ENCODE assay signal across 8 cellular contexts in genomic region chr2:27427863-27428212, GRCh38. TPM values are rescaled to one million over a fixed set of nuclear protein-coding genes. Genes with fewer than 3 reads are reported as not detected.
DNase-seq lines count a peak whose midpoint lies in the region; ATAC-seq and TF ChIP-seq lines count a peak whose summit lies in the region.

No MANE protein-coding gene starts in this region.

- H3K27me3 Mint-ChIP-seq in progenitor cell of endocrine pancreas: no peaks in the 10 kb centered on the region

- peaks cover 19% of the 10 kb centered on the region for H4K20me1 ChIP-seq in PC-3 (ENCODE audit: low read length)

- POLR2A ChIA-PET in PC-3 (lab: Charles Lee; ENCODE audit: unreplicated experiment): interaction anchor here (0.5 to 1.4 kb wide), 3 partner anchors 18 to 376 kb away, joined by 3 to 10 read pairs (median 5); partner anchors contain the start of genes AGBL5 and PPM1G

- H3K27ac Mint-ChIP-seq in progenitor cell of endocrine pancreas: peak overlapping the region; percentile 99

- no peak for ATAC-seq in PC-3
- ATAC-seq in GM18870 (IDR thresholded peaks at IDR 0.05; ENCODE audit: unreplicated experiment): no peak
- no peak for ATAC-seq in GM18868 (IDR thresholded peaks at IDR 0.05; ENCODE audit: unreplicated experiment)

- no peaks in the 10 kb centered on the region for H3K36me3 ChIP-seq in PC-3 (ENCODE audit: low read depth, low read length)

- intact Hi-C loops in PC-3 (cut with micrococcal nuclease): loop anchor here (1.0 kb wide), 2 partner anchors 19 to 254 kb away; partner anchors contain the start of gene PPM1G

- peak overlapping the region; percentile 90 for H3K4me2 ChIP-seq in PC-3 (ENCODE audit: low read length)

- peak; percentile 13 for DNase-seq in EH (ENCODE audit: low read depth)
- peak; percentile 6 for DNase-seq in PC-3
- DNase-seq in epithelial cell of proximal tubule (ENCODE audit: low read depth): no peak
- no peak for DNase-seq in progenitor cell of endocrine pancreas (ENCODE audit: low spot score, unreplicated experiment)
- no peak for DNase-seq in stimulated activated CD4-positive, alpha-beta T cell treated with anti-CD3 and anti-CD28 coated beads, Interleukin-1b, Interleukin-23, amount 100 ng/mL, for 48 hours
- DNase-seq in DMS153 treated with DMSO at 0.1 percent for 48 hours (lab: John Stamatoyannopoulos, UW; ENCODE audit: unreplicated experiment): no peak

- H3K4me1 ChIP-seq in PC-3 (ENCODE audit: insufficient read depth, low read length): peaks cover 19% of the 10 kb centered on the region

- peaks cover 22% of the 10 kb centered on the region for H3K4me1 Mint-ChIP-seq in progenitor cell of endocrine pancreas (ENCODE audit: low read depth)

- H3K79me2 ChIP-seq in PC-3 (ENCODE audit: low read length): peaks cover 39% of the 10 kb centered on the region

- H3K9me3 Mint-ChIP-seq in progenitor cell of endocrine pancreas (ENCODE audit: low read depth): no peaks in the 10 kb centered on the region

- H3K9ac ChIP-seq in PC-3 (ENCODE audit: low read length): peak overlapping the region; percentile 78

- peak overlapping the region; percentile 85 for H3K4me3 ChIP-seq in PC-3 (ENCODE audit: low read length)
- H3K4me3 ChIP-seq in epithelial cell of proximal tubule (ENCODE audit: low read depth, low read length): peak overlapping the region; percentile 95

- H3K27me3 ChIP-seq in PC-3 (ENCODE audit: low read length): no peaks in the 10 kb centered on the region

- H3K4me3 Mint-ChIP-seq in progenitor cell of endocrine pancreas (ENCODE audit: low read depth): peak overlapping the region; percentile 95

- no peaks in the 10 kb centered on the region for H3K9me2 ChIP-seq in PC-3 (replicated peaks; ENCODE audit: low read length)

- H3F3A ChIP-seq in PC-3 (ENCODE audit: low read length, unreplicated experiment): no peaks in the 10 kb centered on the region

- peak overlapping the region; percentile 90 for H2AFZ ChIP-seq in PC-3 (ENCODE audit: low read length)

- TSS peak; percentile 88 for BruUV-seq in PC-3 (replicated peaks; lab: Mats Ljungman, UMichigan)

- peak overlapping the region; percentile 33; the same call in 1 of the 2 replicates for H3K27ac ChIP-seq in PC-3 (ENCODE audit: low read length)

- CTCF ChIA-PET in PC-3 (lab: Charles Lee): no interaction called here

- TF ChIP-seq CTCF in PC-3 (conservative IDR thresholded peaks at IDR 0.05; ENCODE audit: low read depth, low read length): no peak
- no peak for TF ChIP-seq CTCF in epithelial cell of proximal tubule (conservative IDR thresholded peaks at IDR 0.05; ENCODE audit: low read depth, low read length)
- no peak for TF ChIP-seq CTCF in progenitor cell of endocrine pancreas (IDR thresholded peaks at IDR 0.05; ENCODE audit: unreplicated experiment)

- H3K9me3 ChIP-seq in PC-3 (ENCODE audit: low read length): no peaks in the 10 kb centered on the region

- peaks cover 2% of the 10 kb centered on the region for H3K36me3 Mint-ChIP-seq in progenitor cell of endocrine pancreas (ENCODE audit: insufficient read depth)

RNA-seq across cellular contexts. Expression of gene NRBP1, which starts 0.6 kb away (rescaled TPM):
- total RNA-seq in PC-3 (2014; rRNA removed) (66.6 and 69.3 TPM in 2 replicates), epithelial cell of proximal tubule (60.2 and 77.1 TPM in 2 replicates), progenitor cell of endocrine pancreas (109 and 120 TPM in 2 replicates)

RNA-seq across cellular contexts. Expression of gene KRTCAP3, which starts 14.3 kb away (rescaled TPM):
- 0.22 TPM in 1 of 2 replicates, not detected in the other for total RNA-seq in PC-3 (2014; rRNA removed)
- total RNA-seq in epithelial cell of proximal tubule: 10.0 and 20.5 TPM in 2 replicates
- total RNA-seq in progenitor cell of endocrine pancreas: 15.4 and 17.1 TPM in 2 replicates

RNA-seq across cellular contexts. Expression of gene PPM1G, which starts 18.4 kb away (rescaled TPM):
- total RNA-seq in PC-3 (2014; rRNA removed) (122 and 133 TPM in 2 replicates), epithelial cell of proximal tubule (135 and 228 TPM in 2 replicates), progenitor cell of endocrine pancreas (101 and 105 TPM in 2 replicates)

RNA-seq across cellular contexts. Expression of gene ZNF513, which starts 47.3 kb away (rescaled TPM):
- total RNA-seq in PC-3 (2014; rRNA removed) (7.4 and 9.7 TPM in 2 replicates), epithelial cell of proximal tubule (5.6 and 9.5 TPM in 2 replicates), progenitor cell of endocrine pancreas (34.4 and 35.0 TPM in 2 replicates)

RNA-seq across cellular contexts. Expression of gene SNX17, which starts 57.4 kb away (rescaled TPM):
- 99.6 and 110 TPM in 2 replicates for total RNA-seq in PC-3 (2014; rRNA removed)
- 64.6 and 121 TPM in 2 replicates for total RNA-seq in epithelial cell of proximal tubule
- total RNA-seq in progenitor cell of endocrine pancreas: 81.2 and 89.3 TPM in 2 replicates

Comparison
In these comparisons a context has a peak if more than half of its experiments do, and no peak if none do; other contexts are left out.
1. DNase-seq: peak in EH (single experiment) and PC-3 (single experiment); none in epithelial cell of proximal tubule (single experiment), progenitor cell of endocrine pancreas (single experiment), stimulated activated CD4-positive, alpha-beta T cell treated with anti-CD3 and anti-CD28 coated beads, Interleukin-1b, Interleukin-23, amount 100 ng/mL, for 48 hours (single experiment) and DMS153 treated with DMSO at 0.1 percent for 48 hours (single experiment).